Comparison of ENCODE assay signal across 15 cellular contexts in genomic region chr11:3989251-3989650, GRCh38.
DNase-seq lines count a peak whose midpoint lies in the region; ATAC-seq and TF ChIP-seq lines count a peak whose summit lies in the region.
"Had no signal": no experiment of that assay in that cellular context is flagged by ENCODE, and none has a peak within 500 bp of the region (broad histone marks: within the 10 kb centered on the region; RNA-seq: fewer than 3 reads in every experiment).

No MANE protein-coding gene starts in this region.

- no peak for TF ChIP-seq EP300 in stomach (IDR thresholded peaks at IDR 0.05)

- no peaks in the 10 kb centered on the region for H3K27me3 ChIP-seq in adrenal gland
- no peaks in the 10 kb centered on the region for H3K27me3 ChIP-seq in stomach

- H3K4me3 Mint-ChIP-seq in activated CD4-positive, alpha-beta T cell treated with anti-CD3 and anti-CD28 coated beads, Interleukin-2, amount 10 ng/mL, durations not matched to agents 24 days and 14 days = peak overlapping the region; percentile 11

- H3K27ac ChIP-seq in adrenal gland (peak overlapping the region in 1 of 5 donors; percentile 3), stomach (peak overlapping the region in 1 of 5 donors; percentile 46), RWPE1 (no peak overlapping the region)
- H3K27ac ChIP-seq: prostate gland had no signal

- H3K27ac Mint-ChIP-seq in activated CD4-positive, alpha-beta T cell treated with anti-CD3 and anti-CD28 coated beads, Interleukin-2, amount 10 ng/mL, durations not matched to agents 24 days and 14 days = no peak overlapping the region

- peaks cover 9% of the 10 kb centered on the region for H3K9me3 Mint-ChIP-seq in activated CD4-positive, alpha-beta T cell treated with anti-CD3 and anti-CD28 coated beads, Interleukin-2, amount 10 ng/mL, durations not matched to agents 24 days and 14 days

- peaks cover 47% of the 10 kb centered on the region for H3K4me1 Mint-ChIP-seq in activated CD4-positive, alpha-beta T cell treated with anti-CD3 and anti-CD28 coated beads, Interleukin-2, amount 10 ng/mL, durations not matched to agents 24 days and 14 days

- POLR2A ChIA-PET in RWPE1 (lab: Yijun Ruan, JAX; ENCODE audit: low non-redundant PET) = no interaction called here

- no peak for TF ChIP-seq POLR2A in adrenal gland (IDR thresholded peaks at IDR 0.05)
- no peak for TF ChIP-seq POLR2A in stomach (IDR thresholded peaks at IDR 0.05)

- H3K27me3 Mint-ChIP-seq in activated CD4-positive, alpha-beta T cell treated with anti-CD3 and anti-CD28 coated beads, Interleukin-2, amount 10 ng/mL, durations not matched to agents 24 days and 14 days = no peaks in the 10 kb centered on the region

- CTCF ChIA-PET in RWPE1 (lab: Yijun Ruan, JAX) = interaction anchor here (0.7 kb wide), 1 partner anchor 164 kb away, joined by 3 read pairs; no protein-coding TSS in a partner anchor

- intact Hi-C loops in activated CD4-positive, alpha-beta T cell treated with anti-CD3 and anti-CD28 coated beads, Interleukin-2, amount 10 ng/mL, durations not matched to agents 24 days and 14 days (cut with micrococcal nuclease) = loop anchor here (5.0 kb wide), 1 partner anchor 83 kb away; no protein-coding TSS in a partner anchor
- intact Hi-C loops in adrenal gland (cut with DNase I) = no loop called here
- intact Hi-C loops in stomach (cut with DNase I; ENCODE audit: low total_unique reads) = no loop called here

- no peak for ATAC-seq in GM19351 (IDR thresholded peaks at IDR 0.05; ENCODE audit: unreplicated experiment)

- peaks cover 34% of the 10 kb centered on the region for H3K36me3 Mint-ChIP-seq in activated CD4-positive, alpha-beta T cell treated with anti-CD3 and anti-CD28 coated beads, Interleukin-2, amount 10 ng/mL, durations not matched to agents 24 days and 14 days (ENCODE audit: low read depth)

- H3K4me1 ChIP-seq in adrenal gland (replicated peaks in 1 of 2) (peaks cover 0 to 11% of the 10 kb centered on the region in 2 donors), stomach (peaks cover 5 to 41% (median 24%) of the 10 kb centered on the region in 4 donors)
- H3K4me1 ChIP-seq: HAP-1, prostate gland had no signal

- TF ChIP-seq CTCF in adrenal gland (IDR thresholded peaks at IDR 0.05) = peak in 1 of 6 experiments; percentile 16
- TF ChIP-seq CTCF in stomach (IDR thresholded peaks at IDR 0.05) = no peak
- TF ChIP-seq CTCF in RWPE1 (conservative IDR thresholded peaks at IDR 0.05; ENCODE audit: low read depth) = no peak

- H3K9me3 ChIP-seq in adrenal gland (replicated peaks in 1 of 3) (no peaks in the 10 kb centered on the region), iPS-18c (ENCODE audit: control insufficient read depth, insufficient read depth, low read length) (no peaks in the 10 kb centered on the region), stomach (peaks cover 0 to 11% (median under 1%) of the 10 kb centered on the region in 4 donors)
- H3K9me3 ChIP-seq: prostate gland had no signal

- peak overlapping the region in 1 of 4 donors; percentile 33 for H3K4me3 ChIP-seq in adrenal gland
- peak overlapping the region; percentile 4; the same call in 1 of the 2 replicates for H3K4me3 ChIP-seq in iPS-18c (ENCODE audit: insufficient read depth, low read depth, low read length)
- H3K4me3 ChIP-seq in stomach = peak overlapping the region in 3 of 4 donors; percentile 10 to 24 (median 11)
- H3K4me3 ChIP-seq: HAP-1, prostate gland had no signal

- no peak for DNase-seq in activated CD4-positive, alpha-beta T cell treated with anti-CD3 and anti-CD28 coated beads, Interleukin-2, amount 10 ng/mL, durations not matched to agents 24 days and 14 days
- DNase-seq in activated CD4-positive, alpha-beta T cell treated with anti-CD3 and anti-CD28 coated beads for 4 hours = no peak
- DNase-seq in adrenal gland (peak; percentile 18 to 58 (median 46)), stomach (no peak), HT-29 (ENCODE audit: low spot score) (no peak), RWPE1 (ENCODE audit: low spot score) (no peak)
- DNase-seq: 8988T; activated CD4-positive, CD25-positive, alpha-beta regulatory T cell treated with anti-CD3 and anti-CD28 coated beads, Interleukin-2, amount 50 U/mL, for 72 hours; mammary epithelial cell; NCI-H2029 treated with DMSO at 0.1 percent for 48 hours; NK-92 treated with Interleukin-12 subunit alpha and Interleukin-12 subunit beta, amount 100 ng/mL, for 24 hours had no signal

- no peaks in the 10 kb centered on the region for H3K36me3 ChIP-seq in adrenal gland (replicated peaks in 1 of 2)
- no peaks in the 10 kb centered on the region for H3K36me3 ChIP-seq in stomach
- H3K36me3 ChIP-seq: HAP-1, prostate gland had no signal

- 55 to 61% (median 56%) methylated on average over 25 of the region's 25 CpGs for WGBS in adrenal gland, 4 donors
- WGBS in stomach, 5 donors = 63 to 74% (median 69%) methylated on average over 25 of the region's 25 CpGs

Comparison
In these comparisons a context has a peak if more than half of its experiments do, and no peak if none do; other contexts are left out.
1. DNase-seq: peak in adrenal gland (7 of 7); none in activated CD4-positive, alpha-beta T cell treated with anti-CD3 and anti-CD28 coated beads, Interleukin-2, amount 10 ng/mL, durations not matched to agents 24 days and 14 days (single experiment), activated CD4-positive, alpha-beta T cell treated with anti-CD3 and anti-CD28 coated beads for 4 hours (0 of 2), stomach (single experiment), HT-29 (single experiment) and RWPE1 (single experiment).